ENCODE assay signal across 8 cellular contexts in the genomic region with DNA sequence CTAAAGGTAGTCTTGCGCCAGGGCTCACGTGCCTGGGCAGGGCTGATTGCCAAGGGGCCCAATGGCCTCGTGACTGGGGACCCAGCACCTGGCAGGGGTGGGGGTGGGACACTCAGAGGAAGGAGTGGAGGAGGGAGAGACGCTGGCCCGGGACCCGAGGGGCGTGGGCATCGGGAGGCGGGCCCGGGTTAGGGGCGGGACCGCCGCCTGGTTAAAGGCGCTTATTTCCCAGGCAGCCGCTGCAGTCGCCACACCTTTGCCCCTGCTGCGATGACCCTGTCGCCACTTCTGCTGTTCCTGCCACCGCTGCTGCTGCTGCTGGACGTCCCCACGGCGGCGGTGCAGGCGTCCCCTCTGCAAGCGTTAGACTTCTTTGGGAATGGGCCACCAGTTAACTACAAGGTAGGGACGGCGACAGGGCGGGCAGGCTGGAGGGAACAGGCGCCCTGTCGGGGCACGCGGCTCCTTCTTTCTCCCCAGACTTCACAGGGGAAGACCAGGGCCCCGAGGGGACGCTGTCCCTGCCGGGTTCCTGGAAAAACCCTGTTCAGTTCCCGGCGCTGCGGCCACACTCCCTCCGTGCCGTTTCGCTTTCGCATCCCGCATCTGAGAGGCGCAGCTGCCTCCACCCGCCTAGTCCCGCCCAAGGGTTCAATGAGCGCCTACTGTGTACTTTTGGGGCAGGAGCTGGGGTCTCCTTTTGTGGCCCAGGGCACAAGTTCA. TPM values are rescaled to one million over a fixed set of nuclear protein-coding genes. Genes with fewer than 3 reads are reported as not detected.
A peak's percentile ranks its signal among the peaks of the same experiment; 100 is the strongest.
DNase-seq lines count a peak whose midpoint lies in the region; ATAC-seq and TF ChIP-seq lines count a peak whose summit lies in the region.

IFI30 (plus strand) TSS at position 242 of the 723 bp plus-strand sequence; CDS start at position 271, 29 bp downstream.

- H3K4me3 Mint-ChIP-seq in immature natural killer cell, result peak within 1 kb of the TSS; percentile 85 to 91 (median 89)

- H3K9me2 ChIP-seq in Karpas-422 (replicated peaks; ENCODE audit: insufficient read depth, low read length), result no peaks in the 10 kb centered on the region

- 0 out of 2 replicates have a peak, but pooled peaks cover under 1% of the 10 kb centered on the region for H3K36me3 ChIP-seq in Karpas-422 (ENCODE audit: insufficient read depth, low read length)
- H3K36me3 ChIP-seq in brain microvascular endothelial cell (replicated peaks), result peaks cover 10% of the 10 kb centered on the region

- peak within 1 kb of the TSS; percentile 42 for H3K27ac ChIP-seq in Karpas-422 (ENCODE audit: low read length)
- no peak within 1 kb of the TSS for H3K27ac ChIP-seq in brain microvascular endothelial cell

- H3K4me1 Mint-ChIP-seq in immature natural killer cell, result peaks cover 20 to 24% of the 10 kb centered on the region in 2 donors

- H3K27ac Mint-ChIP-seq in immature natural killer cell, result peak within 1 kb of the TSS; percentile 72 to 82 (median 78)

- H2AFZ ChIP-seq in Karpas-422 (ENCODE audit: low read length), result peak within 1 kb of the TSS; percentile 36; the same call in 1 of the 2 replicates

- in situ Hi-C loops in brain microvascular endothelial cell (cut with HindIII; ENCODE audit: low pct_ligation_motif_present, low sequenced_read_pairs), result no loop called here

- no peaks in the 10 kb centered on the region for H3K9me3 Mint-ChIP-seq in immature natural killer cell

- peak within 1 kb of the TSS; percentile 77 for H3K9ac ChIP-seq in Karpas-422 (ENCODE audit: low read length)

- ATAC-seq in GM21529 (IDR thresholded peaks at IDR 0.05; ENCODE audit: unreplicated experiment), result peak; percentile 44
- no peak for ATAC-seq in GM18519 (IDR thresholded peaks at IDR 0.05; ENCODE audit: low FRiP score, unreplicated experiment)

- peaks cover 64% of the 10 kb centered on the region for H3K4me1 ChIP-seq in Karpas-422 (ENCODE audit: low read length)

- intact Hi-C loops in T-helper 1 cell treated with Interleukin-12 subunit alpha and Interleukin-12 subunit beta and Interleukin-4 antibody, amounts not matched to agents 30 ng/mL and 1 ng/mL, for 36 hours (cut with micrococcal nuclease), result loop anchor here (1.0 to 5.0 kb wide), 6 partner anchors 12 to 1171 kb away; partner anchors contain the start of genes CCDC124 and RAB3A

- no peaks in the 10 kb centered on the region for H4K20me1 ChIP-seq in Karpas-422 (ENCODE audit: insufficient read depth, low read depth, low read length)

- H3K9me3 ChIP-seq in Karpas-422 (ENCODE audit: low read length), result no peaks in the 10 kb centered on the region

- peak within 1 kb of the TSS; percentile 76 for H3K4me3 ChIP-seq in Karpas-422 (ENCODE audit: low read length)
- H3K4me3 ChIP-seq in brain microvascular endothelial cell (ENCODE audit: low read depth, low read length), result peak within 1 kb of the TSS; percentile 65

- no peaks in the 10 kb centered on the region for H3K79me2 ChIP-seq in Karpas-422 (ENCODE audit: low read length)

- H3K36me3 Mint-ChIP-seq in immature natural killer cell, result peaks cover 0 to 9% (median 8%) of the 10 kb centered on the region in 3 donors

- no peak for TF ChIP-seq CTCF in brain microvascular endothelial cell (IDR thresholded peaks at IDR 0.05; ENCODE audit: low read depth, low read length, missing control alignments)

- H3K27me3 Mint-ChIP-seq in immature natural killer cell (ENCODE audit: low read depth in 3 of 3), result peaks cover 0 to 3% (median 3%) of the 10 kb centered on the region in 3 donors

- no peaks in the 10 kb centered on the region for H3K27me3 ChIP-seq in Karpas-422 (ENCODE audit: low read length)
- no peaks in the 10 kb centered on the region for H3K27me3 ChIP-seq in brain microvascular endothelial cell (replicated peaks)

- DNase-seq in Daoy (ENCODE audit: low read depth), result peak; percentile 63
- peak; percentile 94 for DNase-seq in Karpas-422
- DNase-seq in brain microvascular endothelial cell, result no peak
- peak; percentile 42 to 53 (median 52) for DNase-seq in immature natural killer cell
- DNase-seq in stimulated activated CD4-positive, alpha-beta T cell treated with anti-CD3 and anti-CD28 coated beads, Interleukin-15, amount 100 ng/mL, for 24 hours, result peak; percentile 79

- H3K4me2 ChIP-seq in Karpas-422 (ENCODE audit: low read depth, low read length, poor library complexity, severe bottlenecking), result peak within 1 kb of the TSS; percentile 89

RNA-seq across cellular contexts. Expression of gene IFI30, which starts in this region (rescaled TPM):
- 17.8 and 20.2 TPM in 2 replicates for total RNA-seq in Daoy (2014; rRNA removed; shearing (Covaris generic))
- 256 and 416 TPM in 2 replicates for total RNA-seq in Karpas-422 (2014; rRNA removed; shearing (Covaris generic); ENCODE audit: low replicate concordance)
- 133 and 143 TPM in 2 replicates for total RNA-seq in T-helper 1 cell treated with Interleukin-12 subunit alpha and Interleukin-12 subunit beta and Interleukin-4 antibody, amounts not matched to agents 30 ng/mL and 1 ng/mL, for 36 hours
- 100 to 1,000 TPM in 1 of 3 donors, 10 to 100 TPM in 2; 49.0 to 184 (median 83.1) TPM for polyA plus RNA-seq in immature natural killer cell
